Comparison of ENCODE assay signal across 8 cellular contexts in the genomic region with DNA sequence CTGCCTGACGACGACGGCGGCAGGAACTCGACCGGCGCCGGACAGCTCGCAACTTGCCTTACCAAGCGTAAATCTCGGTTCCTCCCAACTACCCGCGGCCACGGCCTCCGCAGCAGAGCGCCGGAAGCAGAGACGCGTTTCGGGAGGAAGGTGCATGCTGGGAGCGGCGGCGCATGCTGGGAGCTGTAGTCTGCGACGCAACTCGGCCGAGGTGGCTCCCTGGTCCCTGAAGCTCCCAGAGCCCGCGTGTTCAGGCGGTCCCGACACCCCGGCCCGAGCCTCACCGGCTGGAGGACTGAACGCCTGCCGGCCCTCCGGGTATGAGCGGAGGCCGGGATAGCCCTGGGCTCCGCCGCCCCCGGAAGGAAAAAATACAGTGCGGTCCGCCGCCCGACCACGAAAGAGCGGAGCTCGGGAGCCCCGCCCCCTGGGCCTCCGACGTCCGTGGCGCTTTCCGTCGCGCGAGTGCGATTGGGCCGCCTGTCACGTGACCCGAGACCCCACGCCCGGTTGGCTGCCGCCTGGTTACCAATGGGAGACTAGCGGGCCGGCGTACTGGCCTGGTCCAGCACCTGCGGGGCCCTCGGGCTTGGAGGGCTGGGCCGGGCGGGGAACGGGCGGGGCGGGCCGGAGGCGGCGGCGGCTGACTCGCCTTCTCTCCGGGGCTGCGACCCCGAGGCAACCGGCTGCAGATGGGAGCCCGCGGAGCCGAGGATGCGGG. TPM values are rescaled to one million over a fixed set of nuclear protein-coding genes. Genes with fewer than 3 reads are reported as not detected.
DNase-seq lines count a peak whose midpoint lies in the region; ATAC-seq and FAIRE-seq lines count a peak whose summit lies in the region.

A gene with protein sequence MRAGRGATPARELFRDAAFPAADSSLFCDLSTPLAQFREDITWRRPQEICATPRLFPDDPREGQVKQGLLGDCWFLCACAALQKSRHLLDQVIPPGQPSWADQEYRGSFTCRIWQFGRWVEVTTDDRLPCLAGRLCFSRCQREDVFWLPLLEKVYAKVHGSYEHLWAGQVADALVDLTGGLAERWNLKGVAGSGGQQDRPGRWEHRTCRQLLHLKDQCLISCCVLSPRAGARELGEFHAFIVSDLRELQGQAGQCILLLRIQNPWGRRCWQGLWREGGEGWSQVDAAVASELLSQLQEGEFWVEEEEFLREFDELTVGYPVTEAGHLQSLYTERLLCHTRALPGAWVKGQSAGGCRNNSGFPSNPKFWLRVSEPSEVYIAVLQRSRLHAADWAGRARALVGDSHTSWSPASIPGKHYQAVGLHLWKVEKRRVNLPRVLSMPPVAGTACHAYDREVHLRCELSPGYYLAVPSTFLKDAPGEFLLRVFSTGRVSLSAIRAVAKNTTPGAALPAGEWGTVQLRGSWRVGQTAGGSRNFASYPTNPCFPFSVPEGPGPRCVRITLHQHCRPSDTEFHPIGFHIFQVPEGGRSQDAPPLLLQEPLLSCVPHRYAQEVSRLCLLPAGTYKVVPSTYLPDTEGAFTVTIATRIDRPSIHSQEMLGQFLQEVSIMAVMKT (plus strand): TSS at position 537 of the 721 bp plus-strand sequence. CDS start 178 bp downstream, at position 715.

- peak; percentile 46 for ATAC-seq in GM21367 (IDR thresholded peaks at IDR 0.05; ENCODE audit: unreplicated experiment)

- FAIRE-seq in HTR-8/SVneo (lab: Jason Lieb, UNC) = peak; percentile 98

- peaks cover 2% of the 10 kb centered on the region for H3K36me3 ChIP-seq in endocrine pancreas (ENCODE audit: control insufficient read depth, insufficient read depth, low read length)

- peak within 1 kb of the TSS; percentile 96 for H3K9ac ChIP-seq in endocrine pancreas (ENCODE audit: control insufficient read depth, insufficient read depth, low read length)

- no peaks in the 10 kb centered on the region for H3K27me3 ChIP-seq in endocrine pancreas (ENCODE audit: control insufficient read depth, insufficient read depth, low read length)

- DNase-seq in COLO829 (ENCODE audit: low spot score) (peak; percentile 85), HTR-8/SVneo (ENCODE audit: insufficient read length, low spot score) (peak; percentile 98), NOMO-1 treated with dmso at 0.1 percent for 144 hours (lab: John Stamatoyannopoulos, UW; ENCODE audit: unreplicated experiment) (peak; percentile 94), mesenteric fat pad (ENCODE audit: low spot score) (peak; percentile 100)
- peak; percentile 87 to 95 (median 94) for DNase-seq in activated CD8-positive, alpha-beta memory T cell treated with anti-CD3 and anti-CD28 coated beads for 48 hours (ENCODE audit: low read depth in 2 of 3, low spot score in 2 of 3)
- peak; percentile 91 for DNase-seq in stimulated activated CD8-positive, alpha-beta memory T cell treated with anti-CD3 and anti-CD28 coated beads, Interleukin-15, amount 100 ng/mL, for 24 hours (ENCODE audit: low read depth)

- no peaks in the 10 kb centered on the region for H3K9me3 ChIP-seq in endocrine pancreas (ENCODE audit: control insufficient read depth, low read length)

- peak within 1 kb of the TSS; percentile 55 for H3K4me3 ChIP-seq in endocrine pancreas (ENCODE audit: control insufficient read depth, insufficient read depth, low read length)

- no peaks in the 10 kb centered on the region for H3K4me1 ChIP-seq in endocrine pancreas (ENCODE audit: control insufficient read depth, insufficient read depth, low read length)

RNA-seq across cellular contexts. Expression of the gene that starts here (rescaled TPM):
- 18.2 TPM for total RNA-seq in mesenteric fat pad

Comparison
In these comparisons a context has a peak if more than half of its experiments do, and no peak if none do; other contexts are left out.
1. Peak in every context shown above with its lines: DNase-seq, ATAC-seq and H3K4me3 ChIP-seq.